In the genomic region with DNA sequence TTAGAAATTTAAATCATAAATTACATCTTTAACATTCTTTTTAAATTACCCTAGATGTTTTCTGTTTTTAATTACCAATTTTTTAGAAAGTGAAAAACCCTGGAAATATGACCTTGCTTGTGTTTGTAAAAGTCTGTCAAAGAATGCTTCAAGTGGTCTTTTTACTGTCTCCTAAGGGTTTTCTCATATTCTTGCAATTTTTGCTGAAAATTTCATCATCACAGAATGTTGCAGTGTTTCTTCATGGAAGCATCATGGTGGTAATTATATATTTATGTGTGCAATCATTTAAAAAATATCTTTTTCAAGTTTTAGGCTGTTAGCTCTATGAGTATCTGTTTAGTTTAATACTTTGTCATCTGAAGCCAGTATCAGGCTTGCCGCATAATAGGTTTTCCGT, we compare ENCODE assay signal across 30 cellular contexts.
"Had no signal": no experiment of that assay in that cellular context is flagged by ENCODE, and none has a peak within 500 bp of the region (broad histone marks: within the 10 kb centered on the region; RNA-seq: fewer than 3 reads in every experiment).

No MANE protein-coding gene starts in this region.

- H3K4me3 Mint-ChIP-seq: activated CD8-positive, alpha-beta T cell treated with anti-CD3 and anti-CD28 coated beads for 36 hours; activated naive CD8-positive, alpha-beta T cell; activated naive CD8-positive, alpha-beta T cell treated with anti-CD3 and anti-CD28 coated beads, Interleukin-2, amount 50 U/mL, for 24 hours; activated T-cell treated with anti-CD3 and anti-CD28 coated beads, Interleukin-2, amount 50 U/mL, for 4 hours; activated T-helper 17 cell treated with anti-CD3 and anti-CD28 coated beads, Interleukin-2, amount 50 U/mL, for 72 hours; central memory CD8-positive, alpha-beta T cell; WTC11 had no signal

- H3K27ac Mint-ChIP-seq: activated CD8-positive, alpha-beta T cell treated with anti-CD3 and anti-CD28 coated beads for 36 hours; activated naive CD8-positive, alpha-beta T cell; activated naive CD8-positive, alpha-beta T cell treated with anti-CD3 and anti-CD28 coated beads, Interleukin-2, amount 50 U/mL, for 24 hours; activated T-helper 17 cell treated with anti-CD3 and anti-CD28 coated beads, Interleukin-2, amount 50 U/mL, for 72 hours; WTC11 had no signal

- H3K9me3 ChIP-seq: esophagus squamous epithelium had no signal

- ATAC-seq: activated CD8-positive, alpha-beta T cell treated with anti-CD3 and anti-CD28 coated beads for 36 hours; activated naive CD8-positive, alpha-beta T cell treated with anti-CD3 and anti-CD28 coated beads, Interleukin-2, amount 50 U/mL, for 24 hours; activated T-cell treated with anti-CD3 and anti-CD28 coated beads, Interleukin-2, amount 50 U/mL, for 4 hours; activated T-helper 17 cell treated with anti-CD3 and anti-CD28 coated beads, Interleukin-2, amount 50 U/mL, for 72 hours; WTC11 had no signal

- DNase-seq: activated CD4-positive, alpha-beta T cell treated with anti-CD3 and anti-CD28 coated beads for 48 hours; activated CD4-positive, alpha-beta T cell treated with anti-CD3 and anti-CD28 coated beads, Interleukin-2, amount 50 U/mL, for 1 hour; activated CD4-positive, alpha-beta T cell treated with anti-CD3 and anti-CD28 coated beads, Interleukin-2, amount 50 U/mL, for 48 hours; activated CD8-positive, alpha-beta memory T cell treated with anti-CD3 and anti-CD28 coated beads for 24 hours; activated CD8-positive, alpha-beta T cell treated with anti-CD3 and anti-CD28 coated beads for 36 hours; activated effector memory CD4-positive, alpha-beta T cell treated with Interleukin-2 at 50 U/mL for 16 hours; activated gamma-delta T cell treated with Interleukin-2 at 50 U/mL for 16 hours; activated naive CD4-positive, alpha-beta T cell treated with anti-CD3 and anti-CD28 coated beads, Interleukin-2, amount 50 U/mL, for 16 hours; activated naive CD4-positive, alpha-beta T cell treated with Interleukin-2 at 50 U/mL for 16 hours; activated naive CD8-positive, alpha-beta T cell treated with anti-CD3 and anti-CD28 coated beads, Interleukin-2, amount 50 U/mL, for 24 hours; activated T-cell treated with anti-CD3 and anti-CD28 coated beads, Interleukin-2, amount 50 U/mL, for 4 hours; amniotic stem cell; anterior cingulate cortex; brain microvascular endothelial cell; cortex of kidney; effector CD8-positive, alpha-beta T cell; esophagus squamous epithelium; foreskin melanocyte; head of caudate nucleus; T-helper 2 cell had no signal

- FAIRE-seq: astrocyte, bronchial epithelial cell, colon, endometrium, endothelial cell of umbilical vein had no signal

- H3K27me3 ChIP-seq: brain microvascular endothelial cell, esophagus squamous epithelium had no signal

- H3K4me1 ChIP-seq: esophagus squamous epithelium had no signal

- H3K27ac ChIP-seq: brain microvascular endothelial cell, epithelial cell of prostate, esophagus squamous epithelium had no signal

- H3K4me1 Mint-ChIP-seq: activated naive CD8-positive, alpha-beta T cell treated with anti-CD3 and anti-CD28 coated beads, Interleukin-2, amount 50 U/mL, for 24 hours; activated T-helper 17 cell treated with anti-CD3 and anti-CD28 coated beads, Interleukin-2, amount 50 U/mL, for 72 hours; central memory CD8-positive, alpha-beta T cell had no signal

- H3K4me3 ChIP-seq: esophagus squamous epithelium had no signal

- H3K9me3 Mint-ChIP-seq: activated CD8-positive, alpha-beta T cell treated with anti-CD3 and anti-CD28 coated beads for 36 hours; WTC11 had no signal

- H3K36me3 Mint-ChIP-seq: activated naive CD8-positive, alpha-beta T cell; WTC11 had no signal

- H3K27me3 Mint-ChIP-seq: activated CD8-positive, alpha-beta T cell treated with anti-CD3 and anti-CD28 coated beads for 36 hours; activated naive CD8-positive, alpha-beta T cell; activated naive CD8-positive, alpha-beta T cell treated with anti-CD3 and anti-CD28 coated beads, Interleukin-2, amount 50 U/mL, for 24 hours; activated T-helper 17 cell treated with anti-CD3 and anti-CD28 coated beads, Interleukin-2, amount 50 U/mL, for 72 hours; central memory CD8-positive, alpha-beta T cell had no signal

- H3K36me3 ChIP-seq: brain microvascular endothelial cell, esophagus squamous epithelium had no signal
